In the genomic region with DNA sequence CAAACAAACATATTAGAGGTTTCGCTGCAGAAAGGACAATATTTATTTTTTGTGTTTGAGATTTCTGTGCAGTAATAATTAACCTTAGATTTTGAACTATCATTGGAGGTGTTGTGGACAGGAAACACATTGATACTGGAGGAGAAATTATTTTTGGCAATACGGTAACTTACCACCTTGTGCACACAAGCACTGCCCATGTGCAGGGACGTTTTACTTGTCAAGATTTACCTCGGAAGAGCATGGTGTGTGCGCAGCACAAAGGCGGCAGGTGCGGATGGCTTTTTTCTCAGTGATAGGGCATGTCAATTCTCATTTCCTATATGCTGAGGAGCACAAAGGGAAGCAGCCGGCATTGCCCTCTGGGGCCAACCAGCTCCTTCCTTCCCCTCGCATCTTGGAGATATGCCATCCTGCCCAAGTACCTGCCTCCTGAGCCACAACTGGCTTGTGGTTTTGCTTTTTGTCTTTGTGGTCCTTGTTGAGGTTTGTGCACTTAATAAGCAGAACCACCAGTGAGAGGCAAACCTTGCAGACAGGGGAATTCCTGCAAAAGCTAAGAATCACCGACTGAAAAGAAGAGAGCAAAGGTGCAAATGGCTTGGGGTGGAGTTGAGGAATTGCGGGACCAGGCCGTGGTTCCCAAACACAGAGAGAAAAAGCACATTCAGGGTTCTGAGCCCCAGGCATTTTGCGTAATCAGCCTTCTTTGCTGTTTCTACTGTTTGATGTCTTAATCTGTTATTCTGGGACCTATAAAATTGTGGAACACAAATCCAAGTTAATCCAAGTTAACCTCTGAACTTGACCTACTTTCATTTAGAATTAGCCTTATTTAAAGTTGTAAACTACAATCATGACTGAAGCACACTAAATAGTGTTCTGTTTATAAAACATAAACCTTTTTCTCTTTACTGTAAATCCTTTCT, we compare ENCODE assay signal across 11 cellular contexts. TPM values are rescaled to one million over a fixed set of nuclear protein-coding genes. Genes with fewer than 3 reads are reported as not detected.
DNase-seq lines count a peak whose midpoint lies in the region; ATAC-seq, FAIRE-seq and TF ChIP-seq lines count a peak whose summit lies in the region.
"Had no signal": no experiment of that assay in that cellular context is flagged by ENCODE, and none has a peak within 500 bp of the region (broad histone marks: within the 10 kb centered on the region; RNA-seq: fewer than 3 reads in every experiment).

No MANE protein-coding gene starts in this region.

- H3K4me3 ChIP-seq in GM23338 (no peak overlapping the region), NB4 (ENCODE audit: low read depth, low read length) (no peak overlapping the region), keratinocyte (ENCODE audit: control insufficient read depth in 2 of 3, extremely low read depth in 1 of 3, insufficient read depth in 2 of 3, low read depth in 1 of 3, low read length in 3 of 3) (no peak overlapping the region), vagina (no peak overlapping the region), A673 (ENCODE audit: low read depth, low read length, poor library complexity, severe bottlenecking) (no peak overlapping the region)

- H3K36me3 ChIP-seq in GM23338 (ENCODE audit: insufficient read depth) (no peaks in the 10 kb centered on the region), keratinocyte (ENCODE audit: control insufficient read depth in 2 of 2, extremely low read depth in 1 of 2, insufficient read depth in 2 of 2, low read length in 2 of 2) (no peaks in the 10 kb centered on the region), vagina (no peaks in the 10 kb centered on the region), A673 (ENCODE audit: insufficient read depth, low read length, poor library complexity, severe bottlenecking) (no peaks in the 10 kb centered on the region)

- peaks cover 3% of the 10 kb centered on the region; the same call in 1 of the 3 replicates for H3K4me1 Mint-ChIP-seq in GM23338
- H3K4me1 Mint-ChIP-seq: activated B cell treated with CpG ODN at 0.5 μM for 24 hours, naive B cell had no signal

- no peaks in the 10 kb centered on the region for H3F3A ChIP-seq in GM23338 (replicated peaks; ENCODE audit: low read depth)

- TF ChIP-seq POLR2A in NB4 (IDR thresholded peaks at IDR 0.05; ENCODE audit: extremely low read depth, insufficient read length) (no peak), vagina (IDR thresholded peaks at IDR 0.05) (no peak)

- H2AFZ ChIP-seq in GM23338, result peak overlapping the region; percentile 97
- H2AFZ ChIP-seq in keratinocyte (ENCODE audit: control insufficient read depth, low read length), result no peak overlapping the region

- H3K27me3 ChIP-seq in GM23338 (ENCODE audit: insufficient read depth) (no peaks in the 10 kb centered on the region), keratinocyte (ENCODE audit: control insufficient read depth, extremely low read depth, insufficient read depth, low read length) (peaks cover 8% of the 10 kb centered on the region), vagina (no peaks in the 10 kb centered on the region), A673 (replicated peaks; ENCODE audit: insufficient read depth, low read depth, low read length, poor library complexity) (no peaks in the 10 kb centered on the region)

- dilution Hi-C loops in keratinocyte (cut with MboI; ENCODE audit: extremely low pct_ligation_motif_present, low sequenced_read_pairs), result no loop called here

- no peaks in the 10 kb centered on the region for H3K9me1 ChIP-seq in keratinocyte (ENCODE audit: control insufficient read depth, extremely low read depth, insufficient read depth, low read length)

- intact Hi-C loops in vagina (cut with DNase I), result no loop called here
- intact Hi-C loops in A673 (cut with micrococcal nuclease; ENCODE audit: unreplicated experiment), result no loop called here

- H3K4me3 Mint-ChIP-seq in GM23338, result no peak overlapping the region
- H3K4me3 Mint-ChIP-seq: activated B cell treated with CpG ODN at 0.5 μM for 24 hours, naive B cell had no signal

- POLR2A ChIA-PET in A673 (lab: Charles Lee; ENCODE audit: low non-redundant PET), result no interaction called here

- peak; percentile 83 for ATAC-seq in GM18861 (IDR thresholded peaks at IDR 0.05; ENCODE audit: unreplicated experiment)
- peak; percentile 38; the same call in 2 of the 3 replicates for ATAC-seq in GM23338

- H3K9me3 ChIP-seq in keratinocyte (ENCODE audit: control insufficient read depth, low read depth, low read length), result no peaks in the 10 kb centered on the region
- H3K9me3 ChIP-seq in vagina, result no peaks in the 10 kb centered on the region
- no peaks in the 10 kb centered on the region for H3K9me3 ChIP-seq in A673 (ENCODE audit: low read depth, low read length, poor library complexity, severe bottlenecking)

- no peaks in the 10 kb centered on the region for H3K9me3 Mint-ChIP-seq in GM23338

- H4K20me1 ChIP-seq in GM23338 (replicated peaks; ENCODE audit: insufficient read depth), result no peaks in the 10 kb centered on the region
- no peaks in the 10 kb centered on the region for H4K20me1 ChIP-seq in keratinocyte (ENCODE audit: control insufficient read depth, extremely low read depth, insufficient read depth, low read length)

- H3K27ac ChIP-seq in GM23338 (ENCODE audit: low read depth) (no peak overlapping the region), keratinocyte (ENCODE audit: control insufficient read depth, insufficient read depth, low read length) (no peak overlapping the region), vagina (no peak overlapping the region), A673 (ENCODE audit: low read depth, low read length, poor library complexity, severe bottlenecking) (no peak overlapping the region)

- H3K4me2 ChIP-seq in GM23338 (no peak overlapping the region), keratinocyte (ENCODE audit: control insufficient read depth, extremely low read depth, insufficient read depth, low read depth, low read length) (no peak overlapping the region)

- H3K79me2 ChIP-seq in GM23338 (replicated peaks; ENCODE audit: insufficient read depth) (no peaks in the 10 kb centered on the region), keratinocyte (ENCODE audit: control insufficient read depth, insufficient read depth, low read length) (no peaks in the 10 kb centered on the region)

- no peak overlapping the region for H3K9ac ChIP-seq in keratinocyte (ENCODE audit: control insufficient read depth, extremely low read depth, insufficient read depth, low read length)

- H3K4me1 ChIP-seq in GM23338 (ENCODE audit: insufficient read depth) (no peaks in the 10 kb centered on the region; the same call in 1 of the 2 replicates), keratinocyte (ENCODE audit: control insufficient read depth, extremely low read depth, insufficient read depth, low read length) (no peaks in the 10 kb centered on the region), vagina (peaks cover 6% of the 10 kb centered on the region), A673 (ENCODE audit: insufficient read depth, low read length, poor library complexity, severe bottlenecking) (peaks cover 21% of the 10 kb centered on the region)

- peak; percentile 23 for FAIRE-seq in keratinocyte (lab: Jason Lieb, UNC)
- FAIRE-seq: astrocyte had no signal

- H3K27me3 Mint-ChIP-seq in GM23338 (ENCODE audit: insufficient read depth, low read depth, poor library complexity), result peaks cover 4% of the 10 kb centered on the region

- BruUV-seq in A673 (replicated peaks; lab: Mats Ljungman, UMichigan), result no TSS peak

- CTCF ChIA-PET in A673 (lab: Charles Lee), result no interaction called here

- H3K27ac Mint-ChIP-seq in GM23338, result no peak overlapping the region
- H3K27ac Mint-ChIP-seq: activated B cell treated with CpG ODN at 0.5 μM for 24 hours, naive B cell had no signal

- H3K9me2 ChIP-seq in GM23338 (ENCODE audit: insufficient read depth), result no peaks in the 10 kb centered on the region

- H3K36me3 Mint-ChIP-seq in GM23338 (ENCODE audit: low read depth), result no peaks in the 10 kb centered on the region
- H3K36me3 Mint-ChIP-seq: naive B cell had no signal

- TF ChIP-seq CTCF in GM23338 (conservative IDR thresholded peaks at IDR 0.05; ENCODE audit: low read depth in 2 of 2) (no peak), NB4 (IDR thresholded peaks at IDR 0.05; ENCODE audit: low read depth, low read length) (no peak), keratinocyte (optimal IDR thresholded peaks at IDR 0.05 in 1 of 3, IDR thresholded peaks at IDR 0.05 in 1 of 3, conservative IDR thresholded peaks at IDR 0.05 in 1 of 3; ENCODE audit: extremely low read depth in 1 of 3, insufficient read depth in 2 of 3, low read length in 3 of 3) (no peak), vagina (IDR thresholded peaks at IDR 0.05) (no peak), A673 (conservative IDR thresholded peaks at IDR 0.05; ENCODE audit: low read depth, low read length) (no peak)

- DNase-seq in GM23338 (ENCODE audit: low spot score), result peak; percentile 19
- peak; percentile 62 for DNase-seq in NB4 (ENCODE audit: low read depth)
- DNase-seq in keratinocyte (ENCODE audit: low read depth, low spot score), result no peak
- no peak for DNase-seq in vagina (ENCODE audit: extremely low spot score in 2 of 2)
- no peak for DNase-seq in amniotic stem cell (lab: John Stamatoyannopoulos, UW)
- no peak for DNase-seq in A673 (ENCODE audit: low spot score)
- DNase-seq: activated B cell treated with CpG ODN at 0.5 μM for 24 hours, glutamatergic neuron, naive B cell had no signal

TF ChIP-seq in GM23338, 12 proteins besides CTCF, POLR2A, EP300 and RAD21 (continues in another document):
- no peak for TF ChIP-seq EZH2phosphoT487 (IDR thresholded peaks at IDR 0.05; ENCODE audit: unreplicated experiment)

RNA-seq across cellular contexts. Expression of a gene that starts 21.9 kb away (rescaled TPM):
- 0.03 and 0.08 TPM in 2 replicates for total RNA-seq in GM23338 (2014; rRNA removed; shearing (Covaris generic))
- polyA plus RNA-seq in GM23338 (2016; fragmentation: Nextera tagmentation; extraction: Ambion mirVana) (0.09 TPM in 1 of 2 replicates, not detected in the other), keratinocyte (0.56 to 1.2 TPM (median 0.79 TPM) in 3 replicates)
- polyA plus RNA-seq in keratinocyte (2011; ENCODE audit: low read depth), result 0.70 TPM
- 0.71 and 1.1 TPM in 2 replicates for polyA plus RNA-seq in keratinocyte (2011; cell fraction: cytosol; rRNA removed)
- 1.4 and 1.7 TPM in 2 replicates for polyA plus RNA-seq in keratinocyte (2011; cell fraction: nucleus; rRNA removed)
- 0.88 and 1.2 TPM in 2 replicates for polyA plus RNA-seq in keratinocyte (2012; ENCODE audit: low replicate concordance)
- polyA minus RNA-seq in keratinocyte, result 0.20 to 1.1 TPM (median 0.46 TPM) in 3 replicates
- 0.77 TPM for polyA minus RNA-seq in keratinocyte (2011; cell fraction: cytosol; rRNA and poly(A)+ RNA removed)
- polyA minus RNA-seq in keratinocyte (2011; cell fraction: nucleus; rRNA and poly(A)+ RNA removed), result 1.3 and 1.9 TPM in 2 replicates
- total RNA-seq in vagina (3.2 TPM), A673 (2021) (4.3 and 6.1 TPM in 2 replicates)
- total RNA-seq: activated B cell treated with CpG ODN at 0.5 μM for 24 hours had no signal

Comparison
In these comparisons a context has a peak if more than half of its experiments do, and no peak if none do; other contexts are left out.
1. DNase-seq: peak in GM23338 (single experiment) and NB4 (single experiment); none in keratinocyte (single experiment), vagina (0 of 2), amniotic stem cell (single experiment) and A673 (single experiment).